ENCODE assay signal across 15 cellular contexts in the genomic region with DNA sequence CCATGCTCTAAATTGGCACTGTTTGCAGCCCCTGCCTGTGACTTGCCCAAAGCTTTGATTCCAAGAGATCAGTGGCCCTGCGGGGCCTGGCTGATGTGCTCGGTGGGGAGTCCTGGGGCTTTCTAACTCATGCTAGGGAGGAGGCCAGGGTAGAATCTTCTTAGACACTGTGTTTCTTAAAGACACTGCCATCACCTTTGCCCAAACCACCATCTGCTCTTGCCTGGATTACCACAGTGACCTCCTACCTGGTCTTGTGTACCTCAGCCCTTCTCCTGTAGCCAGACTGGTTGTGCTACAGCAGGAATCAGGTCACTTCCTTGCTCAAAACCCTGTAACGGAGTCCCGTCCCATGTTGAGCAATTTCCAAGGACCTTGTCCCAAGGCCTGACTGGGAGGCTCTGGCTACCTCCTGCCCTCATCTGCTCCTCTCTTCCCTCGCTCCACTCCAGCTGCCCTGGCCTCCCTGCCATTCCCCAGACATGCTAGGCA.
DNase-seq lines count a peak whose midpoint lies in the region; ATAC-seq and TF ChIP-seq lines count a peak whose summit lies in the region.
"Had no signal": no experiment of that assay in that cellular context is flagged by ENCODE, and none has a peak within 500 bp of the region (broad histone marks: within the 10 kb centered on the region; RNA-seq: fewer than 3 reads in every experiment).

No MANE protein-coding gene starts in this region.

- DNase-seq in DMS 273 (lab: John Stamatoyannopoulos, UW; ENCODE audit: unreplicated experiment) (peak; percentile 25), DMS 273 treated with DMSO at 0.1 percent for 48 hours (lab: John Stamatoyannopoulos, UW) (no peak), lower lobe of right lung (no peak), COLO829 (ENCODE audit: low spot score) (no peak), NCI-H748 (lab: John Stamatoyannopoulos, UW; ENCODE audit: unreplicated experiment) (no peak)
- DNase-seq in central memory CD8-positive, alpha-beta T cell (ENCODE audit: low spot score in 2 of 2) = no peak
- no peak for DNase-seq in activated T-cell treated with anti-CD3 and anti-CD28 coated beads, Interleukin-2, amount 50 U/mL, for 1 hour
- DNase-seq: activated CD8-positive, alpha-beta T cell treated with anti-CD3 and anti-CD28 coated beads, Interleukin-2, amount 10 ng/mL, durations not matched to agents 7 days and 5 days; activated naive CD8-positive, alpha-beta T cell treated with anti-CD3 and anti-CD28 coated beads for 36 hours; NCI-H1105 treated with DMSO at 0.1 percent for 48 hours; posterior cingulate gyrus; stimulated activated CD4-positive, alpha-beta T cell treated with anti-CD3 and anti-CD28 coated beads, Interleukin-4, amount 100 ng/mL, for 24 hours had no signal

- no peak overlapping the region for H3K4me3 Mint-ChIP-seq in central memory CD8-positive, alpha-beta T cell
- H3K4me3 Mint-ChIP-seq: activated CD8-positive, alpha-beta T cell treated with anti-CD3 and anti-CD28 coated beads, Interleukin-2, amount 10 ng/mL, durations not matched to agents 7 days and 5 days; activated naive CD8-positive, alpha-beta T cell treated with anti-CD3 and anti-CD28 coated beads for 36 hours had no signal

- H3K9me3 ChIP-seq in lower lobe of right lung (no peaks in the 10 kb centered on the region), subcutaneous abdominal adipose tissue (ENCODE audit: control insufficient read depth in 5 of 5, low read length in 5 of 5) (no peaks in the 10 kb centered on the region)

- no peak for TF ChIP-seq CTCF in lower lobe of right lung (IDR thresholded peaks at IDR 0.05)

- H3K4me1 ChIP-seq in lower lobe of right lung (peaks cover 41% of the 10 kb centered on the region), subcutaneous abdominal adipose tissue (ENCODE audit: control insufficient read depth in 5 of 5, insufficient read depth in 5 of 5, low read length in 5 of 5) (peaks cover 8 to 41% (median 34%) of the 10 kb centered on the region in 5 donors)

- H3K27ac Mint-ChIP-seq in central memory CD8-positive, alpha-beta T cell (ENCODE audit: low read depth) = peak overlapping the region; percentile 75
- H3K27ac Mint-ChIP-seq: activated CD8-positive, alpha-beta T cell treated with anti-CD3 and anti-CD28 coated beads, Interleukin-2, amount 10 ng/mL, durations not matched to agents 7 days and 5 days; activated naive CD8-positive, alpha-beta T cell treated with anti-CD3 and anti-CD28 coated beads for 36 hours had no signal

- H3K27ac ChIP-seq in lower lobe of right lung = no peak overlapping the region
- peak overlapping the region; percentile 54 for H3K27ac ChIP-seq in subcutaneous abdominal adipose tissue (ENCODE audit: low read depth, low read length)
- H3K27ac ChIP-seq: 22Rv1, RWPE1 had no signal

- peaks cover 15% of the 10 kb centered on the region for H3K36me3 Mint-ChIP-seq in central memory CD8-positive, alpha-beta T cell (ENCODE audit: insufficient read depth)
- H3K36me3 Mint-ChIP-seq: activated naive CD8-positive, alpha-beta T cell treated with anti-CD3 and anti-CD28 coated beads for 36 hours had no signal

- H3K27me3 ChIP-seq in lower lobe of right lung (ENCODE audit: low read depth) (no peaks in the 10 kb centered on the region), subcutaneous abdominal adipose tissue (ENCODE audit: control insufficient read depth in 5 of 5, insufficient read depth in 4 of 5, low read length in 5 of 5) (no peaks in the 10 kb centered on the region)

- no peak overlapping the region for H3K9ac ChIP-seq in subcutaneous abdominal adipose tissue (ENCODE audit: low read length in 5 of 5)

- intact Hi-C loops in lower lobe of right lung (cut with DNase I) = no loop called here

- H3K4me1 Mint-ChIP-seq in central memory CD8-positive, alpha-beta T cell = peaks cover 7% of the 10 kb centered on the region

- H3K27me3 Mint-ChIP-seq in central memory CD8-positive, alpha-beta T cell = no peaks in the 10 kb centered on the region
- H3K27me3 Mint-ChIP-seq: activated naive CD8-positive, alpha-beta T cell treated with anti-CD3 and anti-CD28 coated beads for 36 hours had no signal

- no peak for ATAC-seq in central memory CD8-positive, alpha-beta T cell (replicated peaks; ENCODE audit: extremely low read depth, poor library complexity, severe bottlenecking)
- peak; percentile 38 to 52 for ATAC-seq in lower lobe of right lung
- ATAC-seq: activated CD8-positive, alpha-beta T cell treated with anti-CD3 and anti-CD28 coated beads, Interleukin-2, amount 10 ng/mL, durations not matched to agents 7 days and 5 days had no signal

- H3K9me3 Mint-ChIP-seq in central memory CD8-positive, alpha-beta T cell = no peaks in the 10 kb centered on the region
- H3K9me3 Mint-ChIP-seq: activated naive CD8-positive, alpha-beta T cell treated with anti-CD3 and anti-CD28 coated beads for 36 hours had no signal

- no peak overlapping the region for H3K4me3 ChIP-seq in lower lobe of right lung
- peak overlapping the region in 1 of 5 donors; percentile 7 for H3K4me3 ChIP-seq in subcutaneous abdominal adipose tissue (ENCODE audit: low read depth in 1 of 5, low read length in 5 of 5)

- H3K36me3 ChIP-seq in lower lobe of right lung (peaks cover under 1% of the 10 kb centered on the region), subcutaneous abdominal adipose tissue (ENCODE audit: control insufficient read depth in 5 of 5, insufficient read depth in 5 of 5, low read length in 5 of 5) (peaks cover 0 to 4% (median 0%) of the 10 kb centered on the region in 5 donors)
